In the genomic region with DNA sequence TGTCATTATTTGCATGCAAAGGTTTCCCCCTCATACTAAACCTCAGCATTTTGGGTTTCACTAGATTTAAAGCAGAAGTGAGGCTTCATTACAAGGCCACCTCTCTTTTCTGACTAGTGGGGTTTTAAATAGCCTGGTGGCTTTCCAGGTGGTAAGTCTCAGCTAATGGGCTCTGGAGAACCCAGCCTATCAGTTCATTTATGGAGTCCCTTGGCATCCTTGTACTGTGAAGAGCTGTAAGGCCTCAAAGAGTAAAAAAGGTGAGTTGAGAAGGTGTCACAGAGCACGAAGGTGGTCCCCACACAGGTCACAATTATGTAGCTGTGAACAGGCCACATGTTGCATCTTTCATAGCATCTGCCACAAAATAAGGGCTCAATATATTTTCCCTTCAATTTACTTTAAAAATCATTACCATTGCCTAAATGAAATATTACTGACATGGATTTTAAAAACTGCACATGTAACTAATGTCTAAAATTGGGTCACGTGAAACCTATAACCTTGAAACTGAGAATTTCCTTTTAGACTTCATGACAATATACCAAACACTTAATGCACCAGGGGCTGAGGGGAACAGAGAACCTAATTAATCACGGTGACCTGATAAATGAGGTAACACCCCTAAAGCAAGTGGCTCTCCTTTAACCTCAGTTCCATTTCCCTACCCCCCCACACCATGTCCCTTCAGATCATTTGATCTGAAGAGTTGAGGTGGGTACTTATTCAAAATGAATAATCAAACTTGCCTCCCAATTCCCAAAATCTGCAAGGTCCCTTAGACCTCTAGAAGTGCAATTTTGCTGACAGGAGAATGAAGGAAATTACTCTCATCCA, we compare ENCODE assay signal across 8 cellular contexts. TPM values are rescaled to one million over a fixed set of nuclear protein-coding genes. Genes with fewer than 3 reads are reported as not detected.
DNase-seq lines count a peak whose midpoint lies in the region; ATAC-seq and TF ChIP-seq lines count a peak whose summit lies in the region.

No MANE protein-coding gene starts in this region.

- H3K4me3 ChIP-seq in cardiac muscle cell, result peak overlapping the region; percentile 85
- peak overlapping the region; percentile 92 for H3K4me3 ChIP-seq in SJSA1
- peak overlapping the region; percentile 86 for H3K4me3 ChIP-seq in iPS-15b (ENCODE audit: low read depth, low read length)
- H3K4me3 ChIP-seq in transverse colon, result peak overlapping the region in 3 of 4 donors; percentile 69 to 87 (median 79)

- ATAC-seq in left cardiac atrium (no peak), HG02870 (IDR thresholded peaks at IDR 0.05; ENCODE audit: unreplicated experiment) (peak; percentile 65)

- no peaks in the 10 kb centered on the region for H3K27me3 ChIP-seq in cardiac muscle cell
- no peaks in the 10 kb centered on the region; the same call in 1 of the 2 replicates for H3K27me3 ChIP-seq in SJSA1 (replicated peaks)
- H3K27me3 ChIP-seq in iPS-15b (ENCODE audit: control insufficient read depth, insufficient read depth, low read length), result peaks cover 6% of the 10 kb centered on the region
- H3K27me3 ChIP-seq in transverse colon, result no peaks in the 10 kb centered on the region

- no peak overlapping the region for H3K27ac ChIP-seq in cardiac muscle cell
- H3K27ac ChIP-seq in SJSA1, result no peak overlapping the region
- peak overlapping the region in 3 of 4 donors; percentile 89 to 96 (median 89) for H3K27ac ChIP-seq in transverse colon

- in situ Hi-C loops in transverse colon (cut with MboI; ENCODE audit: low pct_ligation_motif_present in 1 of 4, low pct_unique_long_range_greater_than_20kb in 1 of 4, low sequenced_read_pairs in 3 of 4), result loop anchor here in 2 of 4 donors (10.0 to 25.0 kb wide), 2 partner anchors 117 to 120 kb away; partner anchors contain the start of gene TOP2B (in 2 of the 2)

- TF ChIP-seq POLR2A in transverse colon (IDR thresholded peaks at IDR 0.05), result no peak

- DNase-seq in cardiac muscle cell (ENCODE audit: low read depth in 1 of 2, low spot score in 1 of 2), result no peak
- no peak for DNase-seq in left cardiac atrium
- DNase-seq in SJSA1 (ENCODE audit: low read depth in 1 of 2, low spot score in 2 of 2), result no peak
- no peak for DNase-seq in transverse colon
- DNase-seq in NCI-H510A (lab: John Stamatoyannopoulos, UW), result no peak
- DNase-seq in NK-92 treated with Interleukin-12 subunit alpha and Interleukin-12 subunit beta, amount 100 ng/mL, for 24 hours (lab: John Stamatoyannopoulos, UW), result no peak

- H3K9me3 ChIP-seq in cardiac muscle cell (ENCODE audit: low read depth) (no peaks in the 10 kb centered on the region), SJSA1 (replicated peaks) (no peaks in the 10 kb centered on the region), iPS-15b (ENCODE audit: control insufficient read depth, insufficient read depth, low read length) (no peaks in the 10 kb centered on the region), transverse colon (no peaks in the 10 kb centered on the region)

- H3K4me1 ChIP-seq in cardiac muscle cell (ENCODE audit: low read depth), result peaks cover 8% of the 10 kb centered on the region
- H3K4me1 ChIP-seq in SJSA1 (replicated peaks), result peaks cover 12% of the 10 kb centered on the region
- H3K4me1 ChIP-seq in iPS-15b (ENCODE audit: control insufficient read depth, insufficient read depth, low read length), result peaks cover 3% of the 10 kb centered on the region
- H3K4me1 ChIP-seq in transverse colon, result peaks cover 7 to 31% (median 16%) of the 10 kb centered on the region in 4 donors

- no peak for TF ChIP-seq EP300 in transverse colon (IDR thresholded peaks at IDR 0.05; ENCODE audit: low read depth)

- H3K36me3 ChIP-seq in cardiac muscle cell (peaks cover 11% of the 10 kb centered on the region), SJSA1 (peaks cover 5% of the 10 kb centered on the region), iPS-15b (ENCODE audit: control insufficient read depth, insufficient read depth, low read length) (no peaks in the 10 kb centered on the region), transverse colon (peaks cover 0 to 11% (median 0%) of the 10 kb centered on the region in 4 donors)

- intact Hi-C loops in left cardiac atrium (cut with DNase I), result loop anchor here in 1 of 2 donors (5.0 kb wide), 1 partner anchor 115 kb away; no protein-coding TSS in a partner anchor
- intact Hi-C loops in transverse colon (cut with DNase I; ENCODE audit: low total_unique reads), result no loop called here

- 45 to 67% methylated on average over 2 to 3 of the region's 3 CpGs for WGBS in transverse colon (ENCODE audit: low coverage in 1 of 2), 2 donors

- no peak overlapping the region for H3K9ac ChIP-seq in iPS-15b (ENCODE audit: low read depth, low read length)

- no peak for TF ChIP-seq CTCF in cardiac muscle cell (IDR thresholded peaks at IDR 0.05; ENCODE audit: low read depth, low read length)
- TF ChIP-seq CTCF in transverse colon (IDR thresholded peaks at IDR 0.05), result no peak

RNA-seq across cellular contexts. Expression of gene NGLY1, which starts 1.3 kb away (rescaled TPM):
- total RNA-seq in cardiac muscle cell (43.0 and 43.4 TPM in 2 replicates), left cardiac atrium (10 to 100 TPM; 31.4 to 31.5 TPM), transverse colon (100 to 1,000 TPM in 1 of 4 donors, 10 to 100 TPM in 3; 44.9 to 154 (median 55.0) TPM)
- 54.5 and 63.0 TPM in 2 replicates for polyA plus RNA-seq in cardiac muscle cell
- total RNA-seq in SJSA1 (2014; rRNA removed; shearing (Covaris generic)), result 14.1 and 24.7 TPM in 2 replicates

RNA-seq across cellular contexts. Expression of gene OXSM, which starts 7.9 kb away (rescaled TPM):
- total RNA-seq in cardiac muscle cell (4.8 and 8.4 TPM in 2 replicates), left cardiac atrium (10 to 100 TPM; 13.9 to 14.6 TPM), transverse colon (10 to 100 TPM in 3 of 4 donors, 1 to 10 TPM in 1; 5.0 to 13.5 (median 11.2) TPM)
- 17.6 and 17.7 TPM in 2 replicates for polyA plus RNA-seq in cardiac muscle cell
- 6.2 and 12.2 TPM in 2 replicates for total RNA-seq in SJSA1 (2014; rRNA removed; shearing (Covaris generic))

Comparison
In these comparisons a context has a peak if more than half of its experiments do, and no peak if none do; other contexts are left out.
1. H3K27ac ChIP-seq: peak in transverse colon (3 of 4); none in cardiac muscle cell (single experiment) and SJSA1 (single experiment).
2. Peak in every context shown above with its lines, with median percentiles within 50 percentile points of each other: H3K4me3 ChIP-seq.